Comparison of ENCODE assay signal across 1 cellular context in genomic region chr20:57315083-57315963, GRCh38.
TF ChIP-seq lines count a peak whose summit lies in the region.

No MANE protein-coding gene starts in this region.

TF ChIP-seq in K562, 482 proteins besides CTCF, POLR2A, EP300 and RAD21:
- TF ChIP-seq CC2D1A (IDR thresholded peaks at IDR 0.05) (no peak), ZFP36 (IDR thresholded peaks at IDR 0.05; ENCODE audit: low read depth, low read length, partially characterized antibody) (peak; percentile 47)
